14 cellular contexts compared by ENCODE assay signal in the genomic region with DNA sequence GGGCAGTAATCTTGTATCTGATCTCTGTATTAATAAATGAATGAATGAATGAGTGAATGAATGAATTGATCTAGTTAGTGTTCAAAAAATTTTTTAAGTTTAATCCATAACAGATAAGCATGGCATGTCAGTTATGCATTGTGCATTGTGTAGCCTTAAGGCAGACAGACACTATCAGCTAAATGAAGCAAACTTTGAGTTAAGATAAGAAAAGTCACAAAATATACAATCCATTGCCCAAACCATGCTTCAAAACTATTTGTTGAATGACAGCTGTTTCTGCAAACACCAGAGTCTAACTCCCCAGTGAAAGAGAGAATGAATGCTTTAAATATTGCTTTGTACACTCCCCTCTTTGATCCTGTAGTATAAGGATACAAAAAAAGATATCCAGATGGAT.
DNase-seq lines count a peak whose midpoint lies in the region; TF ChIP-seq lines count a peak whose summit lies in the region.
"Had no signal": no experiment of that assay in that cellular context is flagged by ENCODE, and none has a peak within 500 bp of the region (broad histone marks: within the 10 kb centered on the region; RNA-seq: fewer than 3 reads in every experiment).

No MANE protein-coding gene starts in this region.

- peak overlapping the region; percentile 74 for H3K27ac Mint-ChIP-seq in mesothelial cell of epicardium
- H3K27ac Mint-ChIP-seq in nephron: peak overlapping the region; percentile 55 to 92 (median 92)
- H3K27ac Mint-ChIP-seq: CD4-positive, alpha-beta memory T cell had no signal

- H3K9me3 Mint-ChIP-seq in mesothelial cell of epicardium: peaks cover 29% of the 10 kb centered on the region
- H3K9me3 Mint-ChIP-seq in nephron: peaks cover 18% of the 10 kb centered on the region

- no peak for TF ChIP-seq EP300 in sigmoid colon (IDR thresholded peaks at IDR 0.05)

- peak overlapping the region in 3 of 4 donors; percentile 54 to 79 (median 77) for H3K27ac ChIP-seq in sigmoid colon
- H3K27ac ChIP-seq: GM23248 had no signal

- peaks cover 45% of the 10 kb centered on the region for H3K4me1 Mint-ChIP-seq in mesothelial cell of epicardium
- H3K4me1 Mint-ChIP-seq in nephron: peaks cover 32% of the 10 kb centered on the region
- H3K4me1 Mint-ChIP-seq: CD4-positive, alpha-beta memory T cell had no signal

- H3K9me3 ChIP-seq in sigmoid colon: peaks cover 0 to 4% (median 0%) of the 10 kb centered on the region in 4 donors

- TF ChIP-seq POLR2A in sigmoid colon (IDR thresholded peaks at IDR 0.05): no peak

- peaks cover 0 to 62% (median 35%) of the 10 kb centered on the region in 4 donors for H3K4me1 ChIP-seq in sigmoid colon

- H3K36me3 Mint-ChIP-seq in mesothelial cell of epicardium: peaks cover 15% of the 10 kb centered on the region
- H3K36me3 Mint-ChIP-seq in nephron (ENCODE audit: low read depth): peaks cover 10% of the 10 kb centered on the region
- H3K36me3 Mint-ChIP-seq: CD4-positive, alpha-beta memory T cell had no signal

- H3K27me3 ChIP-seq in sigmoid colon: no peaks in the 10 kb centered on the region

- H3K4me3 Mint-ChIP-seq in mesothelial cell of epicardium (no peak overlapping the region), nephron (no peak overlapping the region)
- H3K4me3 Mint-ChIP-seq: CD4-positive, alpha-beta memory T cell had no signal

- DNase-seq in mesothelial cell of epicardium (ENCODE audit: low spot score in 2 of 2, unreplicated experiment in 2 of 2): no peak
- DNase-seq in sigmoid colon: no peak
- DNase-seq in activated effector memory CD4-positive, alpha-beta T cell treated with Interleukin-2 at 50 U/mL for 16 hours: no peak
- no peak for DNase-seq in NCI-H2171 treated with DMSO at 0.1 percent for 48 hours (lab: John Stamatoyannopoulos, UW)
- no peak for DNase-seq in SIG-M5 treated with dmso at 0.1 percent for 504 hours (lab: John Stamatoyannopoulos, UW; ENCODE audit: unreplicated experiment)
- DNase-seq: C1 segment of cervical spinal cord; CD4-positive, alpha-beta memory T cell; COR-L47; DMS153; DND-41; GM23248; H7; HCEC 1CT had no signal

- H3K27me3 Mint-ChIP-seq in mesothelial cell of epicardium (ENCODE audit: low read depth) (no peaks in the 10 kb centered on the region), nephron (ENCODE audit: low read depth) (no peaks in the 10 kb centered on the region)
- H3K27me3 Mint-ChIP-seq: CD4-positive, alpha-beta memory T cell had no signal

- TF ChIP-seq CTCF in mesothelial cell of epicardium (IDR thresholded peaks at IDR 0.05; ENCODE audit: unreplicated experiment) (no peak), nephron (IDR thresholded peaks at IDR 0.05; ENCODE audit: unreplicated experiment in 3 of 3) (no peak), sigmoid colon (IDR thresholded peaks at IDR 0.05) (no peak)

- intact Hi-C loops in sigmoid colon (cut with DNase I): loop anchor here (10.0 kb wide), 1 partner anchor 242 kb away; no protein-coding TSS in a partner anchor

- no peaks in the 10 kb centered on the region for H3K36me3 ChIP-seq in sigmoid colon

- no peak overlapping the region for H3K4me3 ChIP-seq in sigmoid colon
- H3K4me3 ChIP-seq: GM23248 had no signal
